In the genomic region with DNA sequence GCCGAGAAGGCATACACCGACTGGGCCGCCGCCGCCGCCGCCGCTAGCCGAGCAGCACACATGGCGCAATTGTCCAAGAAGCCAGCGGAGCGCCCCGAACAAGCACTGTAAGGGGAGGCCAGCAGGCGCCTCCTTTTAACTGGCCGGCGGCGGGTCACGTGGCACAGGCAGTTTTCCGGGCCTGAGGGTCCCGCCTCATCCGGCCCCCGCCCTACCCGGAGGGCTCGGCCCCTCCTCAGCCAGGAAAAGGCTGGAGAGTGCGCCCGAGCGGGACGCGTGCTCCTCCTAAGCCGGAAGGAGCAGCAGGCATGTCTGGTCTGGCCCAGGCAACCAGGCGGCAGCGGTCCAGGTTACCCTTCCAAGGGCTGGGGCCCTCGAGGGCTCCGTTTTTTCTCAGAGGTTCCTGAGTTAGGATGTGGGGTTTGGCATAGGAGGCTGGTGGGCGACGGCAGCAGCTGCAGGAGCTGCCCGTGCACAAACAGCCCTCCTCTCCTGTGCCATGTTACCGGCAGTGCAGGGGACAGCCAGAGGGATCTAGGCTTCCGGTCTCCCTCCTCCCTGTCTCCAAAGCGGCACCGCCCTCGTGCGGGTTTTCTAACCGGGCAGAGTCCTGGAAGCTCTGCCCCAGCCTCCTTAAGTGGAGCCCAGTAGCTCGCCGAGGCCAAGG, we compare ENCODE assay signal across 8 cellular contexts. TPM values are rescaled to one million over a fixed set of nuclear protein-coding genes. Genes with fewer than 3 reads are reported as not detected.
DNase-seq lines count a peak whose midpoint lies in the region; ATAC-seq, FAIRE-seq and TF ChIP-seq lines count a peak whose summit lies in the region.

A gene (minus strand): TSS at position 137 of the 667 bp plus-strand sequence. CDS start 75 bp downstream, at position 62.

- H3K27ac Mint-ChIP-seq in CD8-positive, alpha-beta T cell, result peak within 1 kb of the TSS; percentile 96
- peak within 1 kb of the TSS; percentile 91 for H3K27ac Mint-ChIP-seq in memory B cell

- H3K79me2 ChIP-seq in H1 (ENCODE audit: control insufficient read depth in 1 of 2, insufficient read depth in 2 of 2, low read length in 2 of 2), result peaks cover 0 to 14% of the 10 kb centered on the region in 2 experiments; a peak in 2 of 4 replicates

- POLR2A ChIA-PET in CD8-positive, alpha-beta T cell (lab: Charles Lee), result interaction anchor here (1.0 to 5.5 kb wide), 3 partner anchors 10 to 54 kb away, joined by 3 to 55 read pairs (median 12); a partner anchor contains a TSS
- POLR2A ChIA-PET in H1 (lab: Charles Lee; ENCODE audit: partially characterized antibody), result interaction anchor here (0.7 to 2.6 kb wide), 27 partner anchors 9 to 330 kb away, joined by 3 to 45 read pairs (median 4); a partner anchor contains a TSS

- H2BK5ac ChIP-seq in H1 (ENCODE audit: low read depth, low read length), result peak within 1 kb of the TSS; percentile 86

- CTCF ChIA-PET in CD8-positive, alpha-beta T cell (lab: Charles Lee), result interaction anchor here (0.6 to 1.5 kb wide), 6 partner anchors 18 to 187 kb away, joined by 3 to 8 read pairs (median 3); a partner anchor contains a TSS
- CTCF ChIA-PET in H1 (lab: Charles Lee; ENCODE audit: partially characterized antibody), result interaction anchor here (0.7 to 1.5 kb wide), 5 partner anchors 18 to 188 kb away, joined by 3 to 11 read pairs (median 4); a partner anchor contains a TSS

- FAIRE-seq in H1 (lab: Jason Lieb, UNC), result no peak

- no peaks in the 10 kb centered on the region for H4K20me1 ChIP-seq in H1 (replicated peaks in 1 of 2; ENCODE audit: control insufficient read depth in 1 of 2, insufficient read depth in 2 of 2, low read length in 2 of 2)

- H2AFZ ChIP-seq in H1 (ENCODE audit: low read length), result peak within 1 kb of the TSS; percentile 87; the same call in 1 of the 2 replicates

- peak within 1 kb of the TSS; percentile 91 for H3K18ac ChIP-seq in H1 (ENCODE audit: extremely low read depth, low read length)

- H3K27ac ChIP-seq in CD8-positive, alpha-beta T cell (ENCODE audit: low read depth, low read length), result peak within 1 kb of the TSS; percentile 62
- H3K27ac ChIP-seq in H1 (ENCODE audit: low read depth, low read length), result peak within 1 kb of the TSS; percentile 92

- peak within 1 kb of the TSS; percentile 96 for H4K8ac ChIP-seq in H1 (ENCODE audit: extremely low read depth, insufficient read depth, low read length)

- peaks cover 51% of the 10 kb centered on the region for H3K36me3 Mint-ChIP-seq in CD8-positive, alpha-beta T cell
- peaks cover 14% of the 10 kb centered on the region for H3K36me3 Mint-ChIP-seq in memory B cell

- H3K56ac ChIP-seq in H1 (replicated peaks; ENCODE audit: insufficient read length, low read depth, low read length), result peak within 1 kb of the TSS; percentile 85

- peak within 1 kb of the TSS; percentile 93 for H4K91ac ChIP-seq in H1 (replicated peaks; ENCODE audit: insufficient read length, low read length)

- no peaks in the 10 kb centered on the region for H3K27me3 Mint-ChIP-seq in CD8-positive, alpha-beta T cell (ENCODE audit: low read depth)
- H3K27me3 Mint-ChIP-seq in memory B cell, result no peaks in the 10 kb centered on the region

- no peak within 1 kb of the TSS for H3K23ac ChIP-seq in H1 (ENCODE audit: insufficient read length)

- H3K4ac ChIP-seq in H1 (replicated peaks; ENCODE audit: insufficient read length, low read depth, low read length), result peak within 1 kb of the TSS; percentile 93

- no peak within 1 kb of the TSS; the same call in 1 of the 2 replicates for H2AK5ac ChIP-seq in H1 (ENCODE audit: low read depth, low read length)

- peak within 1 kb of the TSS; percentile 53; the same call in 1 of the 2 replicates for H2BK12ac ChIP-seq in H1 (ENCODE audit: low read depth, low read length)

- peak; percentile 70 to 75 for TF ChIP-seq POLR2A in H1 (IDR thresholded peaks at IDR 0.05; ENCODE audit: control extremely low read depth in 1 of 2, low read depth in 2 of 2, low read length in 2 of 2)

- ATAC-seq in CD8-positive, alpha-beta T cell, result peak; percentile 57
- ATAC-seq in GM19463 (IDR thresholded peaks at IDR 0.05; ENCODE audit: unreplicated experiment) (peak; percentile 81), memory B cell (ENCODE audit: low read depth) (peak; percentile 65)

- H3K9me3 ChIP-seq in CD8-positive, alpha-beta T cell (ENCODE audit: low read length), result no peaks in the 10 kb centered on the region
- H3K9me3 ChIP-seq in H1 (ENCODE audit: insufficient read depth in 2 of 2, low read depth in 1 of 2, low read length in 1 of 2), result no peaks in the 10 kb centered on the region

- H3K4me1 ChIP-seq in CD8-positive, alpha-beta T cell (ENCODE audit: insufficient read depth, low read length), result peaks cover 26% of the 10 kb centered on the region
- peaks cover 1 to 3% (median 3%) of the 10 kb centered on the region in 4 experiments; a peak in 4 of 7 replicates for H3K4me1 ChIP-seq in H1 (replicated peaks in 1 of 4; ENCODE audit: control insufficient read depth in 3 of 4, insufficient read depth in 4 of 4, low read length in 3 of 4)

- H3K23me2 ChIP-seq in H1 (ENCODE audit: low read depth, low read length), result peaks cover 4% of the 10 kb centered on the region; the same call in 1 of the 2 replicates

- H2BK120ac ChIP-seq in H1 (replicated peaks; ENCODE audit: low read depth, low read length), result peak within 1 kb of the TSS; percentile 86

- H3K14ac ChIP-seq in H1 (ENCODE audit: insufficient read length), result no peak within 1 kb of the TSS

- intact Hi-C loops in CD8-positive, alpha-beta T cell (cut with DNase I, micrococcal nuclease), result loop anchor here (1.0 to 5.0 kb wide), 5 partner anchors 18 to 89 kb away; a partner anchor contains a TSS

- peak in 1 of 2 experiments; percentile 8; a peak in 1 of 4 replicates for TF ChIP-seq RAD21 in H1 (IDR thresholded peaks at IDR 0.05 in 1 of 2, conservative IDR thresholded peaks at IDR 0.05 in 1 of 2; ENCODE audit: low read depth in 2 of 2, low read length in 2 of 2)

- H3K9ac ChIP-seq in H1 (replicated peaks in 1 of 4; ENCODE audit: extremely low read depth in 1 of 4, low read depth in 3 of 4, low read length in 3 of 4), result peak within 1 kb of the TSS; percentile 53 to 83 (median 74)

- peaks cover 4% of the 10 kb centered on the region for H3K36me3 ChIP-seq in CD8-positive, alpha-beta T cell (ENCODE audit: insufficient read depth, low read length)
- H3K36me3 ChIP-seq in H1 (ENCODE audit: control insufficient read depth in 2 of 4, insufficient read depth in 4 of 4, low read length in 3 of 4), result peaks cover 11 to 40% (median 28%) of the 10 kb centered on the region in 4 experiments

- TF ChIP-seq EP300 in H1 (IDR thresholded peaks at IDR 0.05; ENCODE audit: borderline replicate concordance in 1 of 2, low read depth in 2 of 2, low read length in 2 of 2), result no peak; a peak in 1 of 3 replicates

- H3K4me2 ChIP-seq in H1 (ENCODE audit: insufficient read depth in 1 of 2, low read depth in 2 of 2, low read length in 2 of 2), result peak within 1 kb of the TSS; percentile 75 to 82

- DNase-seq in CD8-positive, alpha-beta T cell, result peak; percentile 45 to 89 (median 77)
- DNase-seq in HS-5 (ENCODE audit: low read depth) (peak; percentile 82), NOMO-1 treated with DMSO at 0.1 percent for 48 hours (lab: John Stamatoyannopoulos, UW; ENCODE audit: unreplicated experiment) (peak; percentile 93), H1 (ENCODE audit: low read depth in 1 of 2, low spot score in 2 of 2) (peak; percentile 89 to 96), memory B cell (ENCODE audit: low spot score in 2 of 2) (peak; percentile 42 to 52)
- DNase-seq in activated CD8-positive, alpha-beta memory T cell treated with anti-CD3 and anti-CD28 coated beads for 48 hours (ENCODE audit: low read depth in 2 of 3, low spot score in 2 of 3), result peak; percentile 72 to 78 (median 75)
- peak; percentile 64 for DNase-seq in stimulated activated CD8-positive, alpha-beta memory T cell treated with anti-CD3 and anti-CD28 coated beads, Interleukin-12 subunit alpha, Interleukin-12 subunit beta, amount 100 ng/mL, for 1 hour (ENCODE audit: low read depth)

- TF ChIP-seq CTCF in CD8-positive, alpha-beta T cell (IDR thresholded peaks at IDR 0.05), result no peak
- no peak for TF ChIP-seq CTCF in H1 (IDR thresholded peaks at IDR 0.05; ENCODE audit: control extremely low read depth in 1 of 3, insufficient read depth in 1 of 3, low read depth in 1 of 3, low read length in 3 of 3)

- H3K4me3 ChIP-seq in CD8-positive, alpha-beta T cell (ENCODE audit: low read depth, low read length), result peak within 1 kb of the TSS; percentile 61
- peak within 1 kb of the TSS; percentile 58 to 90 (median 86) for H3K4me3 ChIP-seq in H1 (ENCODE audit: extremely low read depth in 1 of 4, insufficient read depth in 2 of 4, low read depth in 3 of 4, low read length in 4 of 4)

- H3K79me1 ChIP-seq in H1 (ENCODE audit: low read depth, low read length), result no peaks in the 10 kb centered on the region; the same call in 1 of the 2 replicates

- no peaks in the 10 kb centered on the region for H3K27me3 ChIP-seq in CD8-positive, alpha-beta T cell (ENCODE audit: insufficient read depth, low read length)
- H3K27me3 ChIP-seq in H1 (replicated peaks in 1 of 4; ENCODE audit: control insufficient read depth in 3 of 4, extremely low read depth in 1 of 4, insufficient read depth in 3 of 4, low read length in 3 of 4), result no peaks in the 10 kb centered on the region

- peaks cover 41% of the 10 kb centered on the region for H3K4me1 Mint-ChIP-seq in CD8-positive, alpha-beta T cell (ENCODE audit: low read depth)
- H3K4me1 Mint-ChIP-seq in memory B cell, result peaks cover 12% of the 10 kb centered on the region

- H2BK20ac ChIP-seq in H1 (ENCODE audit: low read length), result no peak within 1 kb of the TSS

- no peaks in the 10 kb centered on the region for H3K9me3 Mint-ChIP-seq in CD8-positive, alpha-beta T cell
- no peaks in the 10 kb centered on the region for H3K9me3 Mint-ChIP-seq in memory B cell

- H2BK15ac ChIP-seq in H1 (ENCODE audit: low read length), result 0 out of 2 replicates have a peak within 1 kb of the TSS, but pooled peaks have one; percentile 12

- H4K5ac ChIP-seq in H1 (ENCODE audit: insufficient read length, low read depth, low read length), result peak within 1 kb of the TSS; percentile 63

- H3K4me3 Mint-ChIP-seq in CD8-positive, alpha-beta T cell, result peak within 1 kb of the TSS; percentile 91
- H3K4me3 Mint-ChIP-seq in memory B cell, result peak within 1 kb of the TSS; percentile 97

- WGBS in H1 (ENCODE audit: extremely low coverage in 1 of 2, insufficient coverage in 1 of 2, insufficient read length in 1 of 2, insufficient replicate concordance in 2 of 2, low coverage in 1 of 2, low lambda C conversion rate in 2 of 2, missing lambda C conversion rate in 1 of 2), 2 experiments, result 5% methylated on average over 45 of the region's 46 CpGs; no CpG with 5 or more reads in 1 of the 2 experiments

RNA-seq across cellular contexts. Expression of the gene that starts here (rescaled TPM):
- 10 to 100 TPM; 24.4 to 27.8 TPM for total RNA-seq in CD8-positive, alpha-beta T cell
- total RNA-seq in H1 (2021; fragmentation: NEBNext Ultra II Directional; extraction: Animal tissue kit (Norgen Biotek cat#: 25700)), result 250 and 252 TPM in 2 replicates
- 757 and 854 TPM in 2 replicates for polyA plus RNA-seq in H1 (2011; rRNA removed)
- 454 TPM for polyA plus RNA-seq in H1 (2011; cell fraction: cytosol; rRNA removed)
- 458 TPM for polyA plus RNA-seq in H1 (2011; cell fraction: nucleus; rRNA removed)
- 212 to 300 TPM (median 285 TPM) in 4 replicates for polyA plus RNA-seq in H1 (2012, experiment 1 of 2)
- 471 TPM for polyA plus RNA-seq in H1 (2012, experiment 2 of 2)
- 203 TPM for polyA plus RNA-seq in H1 (2013, experiment 1 of 2)
- polyA plus RNA-seq in H1 (2013, experiment 2 of 2), result 201 TPM
- 61.1 and 103 TPM in 2 replicates for polyA minus RNA-seq in H1 (2011; rRNA and poly(A)+ RNA removed)
- 138 TPM for polyA minus RNA-seq in H1 (2011; cell fraction: cytosol; rRNA and poly(A)+ RNA removed)
- 96.8 TPM for polyA minus RNA-seq in H1 (2011; cell fraction: nucleus; rRNA and poly(A)+ RNA removed)

Comparison
In these comparisons a context has a peak if more than half of its experiments do, and no peak if none do; other contexts are left out.
1. Peak in every context shown above with its lines: DNase-seq, ATAC-seq, H3K4me3 ChIP-seq and H3K27ac ChIP-seq.